9 cellular contexts compared by ENCODE assay signal in genomic region chr4:169723207-169723606, GRCh38. TPM values are rescaled to one million over a fixed set of nuclear protein-coding genes. Genes with fewer than 3 reads are reported as not detected.
DNase-seq lines count a peak whose midpoint lies in the region; TF ChIP-seq lines count a peak whose summit lies in the region.
"Had no signal": no experiment of that assay in that cellular context is flagged by ENCODE, and none has a peak within 500 bp of the region (broad histone marks: within the 10 kb centered on the region; RNA-seq: fewer than 3 reads in every experiment).

No MANE protein-coding gene starts in this region.

- H3K27me3 ChIP-seq in osteoblast (ENCODE audit: insufficient read depth, low read length), result no peaks in the 10 kb centered on the region
- no peaks in the 10 kb centered on the region for H3K27me3 ChIP-seq in stomach

- peaks cover 10% of the 10 kb centered on the region for H3K4me1 ChIP-seq in osteoblast (ENCODE audit: insufficient read depth, low read length)
- H3K4me1 ChIP-seq in stomach, result no peaks in the 10 kb centered on the region

- TF ChIP-seq CTCF in osteoblast (IDR thresholded peaks at IDR 0.05; ENCODE audit: extremely low read depth, low read depth, low read length) (peak; percentile 29), stomach (IDR thresholded peaks at IDR 0.05) (peak in 1 of 7 experiments; percentile 9)

- WGBS in stomach, 5 donors, result 83 to 86% (median 85%) methylated on average over 6 of the region's 6 CpGs

- H4K20me1 ChIP-seq in osteoblast (ENCODE audit: insufficient read depth, low read length), result no peaks in the 10 kb centered on the region

- TF ChIP-seq POLR2A in stomach (IDR thresholded peaks at IDR 0.05), result no peak

- H3K27ac ChIP-seq in osteoblast (ENCODE audit: low read depth, low read length) (no peak overlapping the region), stomach (no peak overlapping the region)

- H2AFZ ChIP-seq in osteoblast (ENCODE audit: low read length), result no peak overlapping the region

- peaks cover 10% of the 10 kb centered on the region for H3K36me3 ChIP-seq in osteoblast (ENCODE audit: insufficient read depth, low read length)
- H3K36me3 ChIP-seq in stomach, result peaks cover 7 to 37% (median 30%) of the 10 kb centered on the region in 4 donors

- H3K9me3 ChIP-seq in osteoblast (ENCODE audit: low read depth, low read length) (no peaks in the 10 kb centered on the region), stomach (no peaks in the 10 kb centered on the region)

- intact Hi-C loops in stomach (cut with DNase I; ENCODE audit: low total_unique reads), result no loop called here

- no peaks in the 10 kb centered on the region for H3K79me2 ChIP-seq in osteoblast (ENCODE audit: insufficient read depth, low read length)

- no peak for TF ChIP-seq EP300 in stomach (IDR thresholded peaks at IDR 0.05)

- peak; percentile 8 for DNase-seq in NCI-H1436 (lab: John Stamatoyannopoulos, UW)
- no peak for DNase-seq in NCI-H1436 treated with DMSO at 0.1 percent for 48 hours (lab: John Stamatoyannopoulos, UW)
- DNase-seq in NCI-H2227 (lab: John Stamatoyannopoulos, UW; ENCODE audit: unreplicated experiment), result peak; percentile 1
- peak; percentile 23 to 49 for DNase-seq in dermis microvascular lymphatic vessel endothelial cell (ENCODE audit: low read depth in 2 of 2)
- no peak for DNase-seq in osteoblast (ENCODE audit: insufficient read length, low spot score, missing footprints)
- DNase-seq in NK-92 treated with Interleukin-12 subunit alpha and Interleukin-12 subunit beta, amount 100 ng/mL, for 24 hours (lab: John Stamatoyannopoulos, UW), result no peak
- no peak for DNase-seq in GOT3 (lab: John Stamatoyannopoulos, UW)
- no peak for DNase-seq in stomach
- DNase-seq: activated CD8-positive, alpha-beta memory T cell treated with anti-CD3 and anti-CD28 coated beads, Interleukin-2, amount 10 ng/mL, durations not matched to agents 7 days and 5 days had no signal

- H3K4me3 ChIP-seq in osteoblast (ENCODE audit: insufficient read depth, low read length), result no peak overlapping the region
- H3K4me3 ChIP-seq in stomach, result no peak overlapping the region

- no peak overlapping the region for H3K4me2 ChIP-seq in osteoblast (ENCODE audit: insufficient read depth, low read length)

RNA-seq across cellular contexts. Expression of gene HPF1, which starts 34.5 kb away (rescaled TPM):
- 13.3 and 14.9 TPM in 2 replicates for total RNA-seq in dermis microvascular lymphatic vessel endothelial cell
- 18.9 and 20.6 TPM in 2 replicates for total RNA-seq in osteoblast
- 10 to 100 TPM in 1 of 5 donors, 1 to 10 TPM in 2, under 1 TPM in 1, not detected in 1; 0.58 to 20.4 (median 3.5) TPM for total RNA-seq in stomach
- polyA plus RNA-seq in stomach, result 10 to 100 TPM; 22.5 to 27.1 (median 22.8) TPM

Comparison
In these comparisons a context has a peak if more than half of its experiments do, and no peak if none do; other contexts are left out.
1. DNase-seq: peak in NCI-H1436 (single experiment), NCI-H2227 (single experiment) and dermis microvascular lymphatic vessel endothelial cell (2 of 2); none in NCI-H1436 treated with DMSO at 0.1 percent for 48 hours (single experiment), osteoblast (single experiment), NK-92 treated with Interleukin-12 subunit alpha and Interleukin-12 subunit beta, amount 100 ng/mL, for 24 hours (single experiment), GOT3 (single experiment) and stomach (single experiment).